Comparison of ENCODE assay signal across 27 cellular contexts in the genomic region with DNA sequence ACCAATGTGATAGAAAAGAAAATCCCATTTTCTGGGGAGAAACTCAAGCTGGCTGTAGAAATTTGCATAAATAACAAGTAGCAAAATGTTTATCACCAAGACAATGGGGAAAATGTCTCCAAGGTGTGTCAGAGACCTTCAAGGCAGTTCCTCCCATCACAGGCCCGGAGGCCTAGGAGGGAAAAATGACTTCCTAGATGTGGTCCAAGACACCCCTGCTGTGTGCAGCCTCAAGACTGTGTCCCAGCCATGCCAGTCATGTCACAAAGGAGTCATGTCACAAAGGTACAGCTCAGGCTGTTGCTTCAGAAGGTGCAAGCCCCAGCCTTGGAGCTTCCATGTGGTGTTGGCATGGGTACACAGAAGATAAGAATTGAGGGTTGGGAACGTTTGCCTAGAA. TPM values are rescaled to one million over a fixed set of nuclear protein-coding genes. Genes with fewer than 3 reads are reported as not detected.
"Had no signal": no experiment of that assay in that cellular context is flagged by ENCODE, and none has a peak within 500 bp of the region (broad histone marks: within the 10 kb centered on the region; RNA-seq: fewer than 3 reads in every experiment).

No MANE protein-coding gene starts in this region.

- H3K27me3 ChIP-seq: colonic mucosa, dorsolateral prefrontal cortex, esophagus muscularis mucosa, esophagus squamous epithelium, foreskin keratinocyte, gastrocnemius medialis, heart left ventricle, heart right ventricle had no signal

- H3K9me3 ChIP-seq: colonic mucosa, gastrocnemius medialis had no signal

- FAIRE-seq: colon, endometrium, endothelial cell of umbilical vein, frontal cortex had no signal

- H3K4me3 ChIP-seq: colonic mucosa, coronary artery, dorsolateral prefrontal cortex, esophagus muscularis mucosa, esophagus squamous epithelium, gastrocnemius medialis, heart left ventricle, heart right ventricle had no signal

- ATAC-seq: effector memory CD8-positive, alpha-beta T cell; esophagus mucosa; foreskin keratinocyte; gastrocnemius medialis; heart left ventricle; heart right ventricle had no signal

- H3K27ac ChIP-seq: colonic mucosa, coronary artery, dorsolateral prefrontal cortex, epithelial cell of prostate, esophagus muscularis mucosa, esophagus squamous epithelium, foreskin keratinocyte, gastrocnemius medialis, heart left ventricle, heart right ventricle had no signal

- H3K36me3 ChIP-seq: colonic mucosa, esophagus muscularis mucosa, esophagus squamous epithelium, gastrocnemius medialis, heart left ventricle, heart right ventricle had no signal

- DNase-seq: colonic mucosa; cortex of kidney; dermis blood vessel endothelial cell; dorsolateral prefrontal cortex; effector CD4-positive, alpha-beta T cell; effector CD8-positive, alpha-beta T cell; effector memory CD4-positive, alpha-beta T cell; effector memory CD8-positive, alpha-beta T cell; endodermal cell; erythroblast; esophagus squamous epithelium; foreskin fibroblast; foreskin keratinocyte; foreskin melanocyte; gastrocnemius medialis; glutamatergic neuron; head of caudate nucleus; heart left ventricle; heart right ventricle had no signal

- H3K4me1 ChIP-seq: colonic mucosa, esophagus muscularis mucosa, esophagus squamous epithelium, foreskin keratinocyte, gastrocnemius medialis, heart left ventricle, heart right ventricle had no signal

RNA-seq across cellular contexts. Expression of gene THSD7A, which starts 33.7 kb away (rescaled TPM):
- total RNA-seq: foreskin keratinocyte had no signal
- polyA plus RNA-seq: foreskin keratinocyte had no signal
